9 cellular contexts compared by ENCODE assay signal in the genomic region with DNA sequence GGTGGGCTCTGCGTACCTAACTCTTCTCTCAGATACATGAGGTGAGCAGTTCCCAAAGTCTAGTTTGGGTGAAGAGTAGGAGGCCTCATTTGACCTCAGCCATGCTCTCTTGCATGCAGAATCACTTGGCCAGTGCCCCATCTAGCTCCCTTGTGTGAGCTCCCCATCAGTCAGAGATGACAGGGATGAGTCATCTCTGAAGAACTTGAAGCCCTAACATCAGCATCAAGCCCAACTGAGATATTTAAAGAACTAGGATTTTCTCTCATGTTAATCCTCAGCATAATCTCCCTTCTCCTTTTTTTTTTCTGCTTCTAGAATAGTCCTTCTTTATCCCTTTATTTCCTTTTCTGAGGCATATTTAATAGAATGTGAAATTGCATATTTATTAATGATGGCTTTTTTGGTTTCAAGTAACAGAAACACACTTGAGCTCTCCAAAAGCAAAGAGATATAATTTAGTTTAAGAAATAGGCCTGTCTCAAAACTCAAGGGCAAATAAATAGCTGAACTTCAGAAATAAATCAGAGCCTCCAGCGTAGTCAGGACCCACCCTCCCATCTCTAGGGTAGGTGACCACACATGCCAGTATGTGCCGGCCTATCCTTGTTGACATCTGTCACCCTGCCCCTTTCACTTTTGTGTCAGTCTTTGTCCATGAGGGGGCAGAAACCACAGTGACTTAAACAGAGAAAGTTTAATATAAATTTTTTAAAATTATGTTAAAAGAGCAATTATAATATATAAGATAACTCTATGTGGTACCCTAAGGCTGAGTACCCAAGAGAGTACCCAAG.
DNase-seq lines count a peak whose midpoint lies in the region; ATAC-seq, FAIRE-seq and TF ChIP-seq lines count a peak whose summit lies in the region.
"Had no signal": no experiment of that assay in that cellular context is flagged by ENCODE, and none has a peak within 500 bp of the region (broad histone marks: within the 10 kb centered on the region; RNA-seq: fewer than 3 reads in every experiment).

No MANE protein-coding gene starts in this region.

- no peaks in the 10 kb centered on the region for H3K79me2 ChIP-seq in OCI-LY3 (ENCODE audit: low read length)
- no peaks in the 10 kb centered on the region for H3K79me2 ChIP-seq in keratinocyte (ENCODE audit: control insufficient read depth, insufficient read depth, low read length)

- dilution Hi-C loops in keratinocyte (cut with MboI; ENCODE audit: extremely low pct_ligation_motif_present, low sequenced_read_pairs) = no loop called here

- TF ChIP-seq CTCF in OCI-LY3 (IDR thresholded peaks at IDR 0.05; ENCODE audit: low read depth, low read length) = no peak; the same call in 1 of the 2 replicates
- no peak for TF ChIP-seq CTCF in keratinocyte (optimal IDR thresholded peaks at IDR 0.05 in 1 of 3, IDR thresholded peaks at IDR 0.05 in 1 of 3, conservative IDR thresholded peaks at IDR 0.05 in 1 of 3; ENCODE audit: extremely low read depth in 1 of 3, insufficient read depth in 2 of 3, low read length in 3 of 3)

- ATAC-seq in GM18868 (IDR thresholded peaks at IDR 0.05; ENCODE audit: unreplicated experiment) (peak; percentile 74), HG02759 (IDR thresholded peaks at IDR 0.05; ENCODE audit: unreplicated experiment) (peak; percentile 86)

- DNase-seq in keratinocyte (ENCODE audit: low read depth, low spot score) = no peak
- DNase-seq in HK-2 (ENCODE audit: unreplicated experiment) = no peak
- no peak for DNase-seq in mucosa of gallbladder (ENCODE audit: low spot score)
- no peak for DNase-seq in GOT3 (lab: John Stamatoyannopoulos, UW)
- no peak for DNase-seq in inferior parietal cortex (ENCODE audit: extremely low spot score)

- H3K27ac ChIP-seq in OCI-LY3 (ENCODE audit: low read length) = peak overlapping the region; percentile 57
- H3K27ac ChIP-seq in keratinocyte (ENCODE audit: control insufficient read depth, insufficient read depth, low read length) = no peak overlapping the region
- H3K27ac ChIP-seq: SJSA1 had no signal

- no peaks in the 10 kb centered on the region for H3K9me1 ChIP-seq in keratinocyte (ENCODE audit: control insufficient read depth, extremely low read depth, insufficient read depth, low read length)

- H3K36me3 ChIP-seq in OCI-LY3 (replicated peaks; ENCODE audit: low read depth, low read length) = peaks cover 5% of the 10 kb centered on the region
- H3K36me3 ChIP-seq in keratinocyte (ENCODE audit: control insufficient read depth in 2 of 2, extremely low read depth in 1 of 2, insufficient read depth in 2 of 2, low read length in 2 of 2) = no peaks in the 10 kb centered on the region
- H3K36me3 ChIP-seq: SJSA1 had no signal

- peak; percentile 13 for FAIRE-seq in keratinocyte (lab: Jason Lieb, UNC)

- no peaks in the 10 kb centered on the region for H4K20me1 ChIP-seq in OCI-LY3 (ENCODE audit: insufficient read depth, low read length)
- no peaks in the 10 kb centered on the region for H4K20me1 ChIP-seq in keratinocyte (ENCODE audit: control insufficient read depth, extremely low read depth, insufficient read depth, low read length)

- 0 out of 2 replicates have a peak, but pooled peaks cover 4% of the 10 kb centered on the region for H3K27me3 ChIP-seq in OCI-LY3 (ENCODE audit: low read depth, low read length)
- H3K27me3 ChIP-seq in keratinocyte (ENCODE audit: control insufficient read depth, extremely low read depth, insufficient read depth, low read length) = no peaks in the 10 kb centered on the region
- H3K27me3 ChIP-seq: SJSA1 had no signal

- H3K9me3 ChIP-seq in OCI-LY3 (ENCODE audit: insufficient read depth, low read length) = peaks cover 6% of the 10 kb centered on the region; the same call in 1 of the 2 replicates
- H3K9me3 ChIP-seq in keratinocyte (ENCODE audit: control insufficient read depth, low read depth, low read length) = no peaks in the 10 kb centered on the region
- H3K9me3 ChIP-seq: SJSA1 had no signal

- H3K4me3 ChIP-seq in OCI-LY3 (ENCODE audit: low read length) (no peak overlapping the region), keratinocyte (ENCODE audit: control insufficient read depth in 2 of 3, extremely low read depth in 1 of 3, insufficient read depth in 2 of 3, low read depth in 1 of 3, low read length in 3 of 3) (no peak overlapping the region)
- H3K4me3 ChIP-seq: SJSA1 had no signal

- H3K9ac ChIP-seq in OCI-LY3 (ENCODE audit: low read length) = no peak overlapping the region
- no peak overlapping the region for H3K9ac ChIP-seq in keratinocyte (ENCODE audit: control insufficient read depth, extremely low read depth, insufficient read depth, low read length)

- H3K4me2 ChIP-seq in OCI-LY3 (ENCODE audit: low read length) = peak overlapping the region; percentile 52
- H3K4me2 ChIP-seq in keratinocyte (ENCODE audit: control insufficient read depth, extremely low read depth, insufficient read depth, low read depth, low read length) = no peak overlapping the region

- H2AFZ ChIP-seq in OCI-LY3 (ENCODE audit: low read depth, low read length) (no peak overlapping the region), keratinocyte (ENCODE audit: control insufficient read depth, low read length) (no peak overlapping the region)

- H3K4me1 ChIP-seq in OCI-LY3 (ENCODE audit: low read length) (peaks cover 61% of the 10 kb centered on the region), keratinocyte (ENCODE audit: control insufficient read depth, extremely low read depth, insufficient read depth, low read length) (peaks cover 15% of the 10 kb centered on the region)
